ENCODE assay signal across 1 cellular context in genomic region chr16:2779151-2779920, GRCh38.
TF ChIP-seq lines count a peak whose summit lies in the region.

No MANE protein-coding gene starts in this region.

TF ChIP-seq in K562, 482 proteins besides CTCF, POLR2A, EP300 and RAD21:
- peak; percentile 95 for TF ChIP-seq ZBTB33 (CRISPR knock-in tag; IDR thresholded peaks at IDR 0.05)
- TF ChIP-seq KLF13 (tag; IDR thresholded peaks at IDR 0.05; ENCODE audit: borderline replicate concordance, low read depth): no peak
- TF ChIP-seq RBFOX2 (IDR thresholded peaks at IDR 0.05; ENCODE audit: low read depth, low read length): peak; percentile 45
- TF ChIP-seq ZNF316 (IDR thresholded peaks at IDR 0.05): peak; percentile 56
- 0 out of 2 replicates have a peak, but pooled peaks have one; percentile 34 for TF ChIP-seq MAX (CRISPR knock-in tag; IDR thresholded peaks at IDR 0.05)
- no peak for TF ChIP-seq DMBX1 (CRISPR knock-in tag; IDR thresholded peaks at IDR 0.05; ENCODE audit: borderline replicate concordance)
- no peak for TF ChIP-seq GATAD2B (IDR thresholded peaks at IDR 0.05; ENCODE audit: borderline replicate concordance)
- TF ChIP-seq SFPQ (IDR thresholded peaks at IDR 0.05; ENCODE audit: low read depth, low read length): no peak
- no peak for TF ChIP-seq ZNF431 (CRISPR knock-in tag; IDR thresholded peaks at IDR 0.05)
- TF ChIP-seq SMARCB1 (IDR thresholded peaks at IDR 0.05; ENCODE audit: insufficient read length, low read depth): no peak
- TF ChIP-seq TFAP4 (CRISPR knock-in tag; IDR thresholded peaks at IDR 0.05; ENCODE audit: borderline replicate concordance): peak; percentile 37; the same call in 1 of the 2 replicates
- peak; percentile 48; the same call in 1 of the 2 replicates for TF ChIP-seq POLR2G (IDR thresholded peaks at IDR 0.05; ENCODE audit: low read depth, low read length)
- TF ChIP-seq SUPT5H (IDR thresholded peaks at IDR 0.05): 0 out of 2 replicates have a peak, but pooled peaks have one; percentile 12
- no peak for TF ChIP-seq ETS2 (tag; IDR thresholded peaks at IDR 0.05; ENCODE audit: borderline replicate concordance, poor library complexity, severe bottlenecking)
- no peak for TF ChIP-seq CREBBP (IDR thresholded peaks at IDR 0.05; ENCODE audit: low read depth, low read length)
- no peak for TF ChIP-seq ZNF584 (CRISPR knock-in tag; IDR thresholded peaks at IDR 0.05; ENCODE audit: low read depth)
